In genomic region chr19:45717983-45718650, GRCh38 we compare ENCODE assay signal across 6 cellular contexts. TPM values are rescaled to one million over a fixed set of nuclear protein-coding genes. Genes with fewer than 3 reads are reported as not detected.
DNase-seq lines count a peak whose midpoint lies in the region; ATAC-seq and TF ChIP-seq lines count a peak whose summit lies in the region.

No MANE protein-coding gene starts in this region.

- DNase-seq in AG09309 (ENCODE audit: low read depth) = no peak
- no peak for DNase-seq in T-helper 17 cell
- no peak for DNase-seq in kidney epithelial cell (ENCODE audit: low read depth)
- DNase-seq in GM10266 (ENCODE audit: extremely low spot score) = no peak
- DNase-seq in LoVo (ENCODE audit: low spot score) = no peak

- ATAC-seq in T-helper 17 cell (no peak), GM18511 (IDR thresholded peaks at IDR 0.05; ENCODE audit: unreplicated experiment) (no peak)

- no peaks in the 10 kb centered on the region for H3K27me3 Mint-ChIP-seq in T-helper 17 cell

- peak overlapping the region; percentile 96 for H3K27ac Mint-ChIP-seq in T-helper 17 cell

- peaks cover 1% of the 10 kb centered on the region for H3K36me3 ChIP-seq in kidney epithelial cell (ENCODE audit: control insufficient read depth, insufficient read depth, low read length)

- H3K9me3 ChIP-seq in T-helper 17 cell (ENCODE audit: control insufficient read depth, low read length, poor library complexity, severe bottlenecking) = no peaks in the 10 kb centered on the region

- H3K27me3 ChIP-seq in kidney epithelial cell (ENCODE audit: control insufficient read depth, insufficient read depth, low read length) = no peaks in the 10 kb centered on the region

- H3K4me3 ChIP-seq in AG09309 (ENCODE audit: control insufficient read depth, low read depth, low read length) (peak overlapping the region; percentile 62), kidney epithelial cell (ENCODE audit: low read depth, low read length) (peak overlapping the region; percentile 80)

- TF ChIP-seq CTCF in AG09309 (IDR thresholded peaks at IDR 0.05; ENCODE audit: control insufficient read depth, insufficient read depth, low read depth, low read length, missing control alignments) (no peak), kidney epithelial cell (IDR thresholded peaks at IDR 0.05; ENCODE audit: insufficient read depth, low read length, poor library complexity, severe bottlenecking) (no peak), GM10266 (IDR thresholded peaks at IDR 0.05; ENCODE audit: control insufficient read depth, insufficient read depth, low read depth, missing control alignments) (no peak)

- H3K4me1 Mint-ChIP-seq in T-helper 17 cell = peaks cover 30% of the 10 kb centered on the region

- H3K4me3 Mint-ChIP-seq in T-helper 17 cell = peak overlapping the region; percentile 99

- H3K36me3 Mint-ChIP-seq in T-helper 17 cell (ENCODE audit: low read depth) = no peaks in the 10 kb centered on the region

RNA-seq across cellular contexts. Expression of gene FBXO46, which starts 12.6 kb away (rescaled TPM):
- total RNA-seq in T-helper 17 cell = 10 to 100 TPM; 19.4 to 23.2 TPM
- 13.0 and 15.8 TPM in 2 replicates for total RNA-seq in kidney epithelial cell

RNA-seq across cellular contexts. Expression of gene MEIOSIN, which starts 15.1 kb away (rescaled TPM):
- total RNA-seq in T-helper 17 cell (not detected), kidney epithelial cell (not detected in 2 replicates)

RNA-seq across cellular contexts. Expression of gene QPCTL, which starts 25.7 kb away (rescaled TPM):
- total RNA-seq in T-helper 17 cell (10 to 100 TPM in 1 of 2 donors, 1 to 10 TPM in 1; 7.1 to 13.2 TPM), kidney epithelial cell (15.6 and 26.2 TPM in 2 replicates)

RNA-seq across cellular contexts. Expression of gene SNRPD2, which starts 26.4 kb away (rescaled TPM):
- total RNA-seq in T-helper 17 cell (100 to 1,000 TPM; 333 to 339 TPM), kidney epithelial cell (177 and 219 TPM in 2 replicates)

RNA-seq across cellular contexts. Expression of gene GIPR, which starts 50.1 kb away (rescaled TPM):
- total RNA-seq in T-helper 17 cell = 1 to 10 TPM; 2.3 to 4.6 TPM
- 0.46 TPM in 1 of 2 replicates, not detected in the other for total RNA-seq in kidney epithelial cell
